Comparison of ENCODE assay signal across 25 cellular contexts in genomic region chr7:63114371-63114985, GRCh38.
"Had no signal": no experiment of that assay in that cellular context is flagged by ENCODE, and none has a peak within 500 bp of the region (broad histone marks: within the 10 kb centered on the region; RNA-seq: fewer than 3 reads in every experiment).

No MANE protein-coding gene starts in this region.

- H3K4me3 ChIP-seq: esophagus squamous epithelium, gastroesophageal sphincter, left ventricle myocardium inferior, lower lobe of right lung, neural progenitor cell, ovary, right atrium auricular region, stomach, vagina had no signal

- H3K9me3 ChIP-seq: ovary, vagina had no signal

- H3K4me1 ChIP-seq: esophagus squamous epithelium, gastroesophageal sphincter, left ventricle myocardium inferior, lower lobe of right lung, neural progenitor cell, right atrium auricular region, stomach, vagina had no signal

- H3K27ac Mint-ChIP-seq: dendritic cell treated with granulocyte-macrophage colony-stimulating factor and Interleukin-4, amounts not matched to agents 40 ng/mL and 50 ng/mL, for 4 days; effector memory CD8-positive, alpha-beta T cell; memory B cell; natural killer cell treated with Interleukin-12 subunit alpha and Interleukin-12 subunit beta and Interleukin-15 and Interleukin-18, amount 100 ng/mL, for 72 hours; neural progenitor cell; stimulated activated effector memory CD8-positive, alpha-beta T cell treated with anti-CD3 and anti-CD28 coated beads, Interleukin-12 subunit alpha, Interleukin-12 subunit beta, amount 100 ng/mL, for 72 hours; type B pancreatic cell had no signal

- H3K4me1 Mint-ChIP-seq: memory B cell; neural progenitor cell; stimulated activated effector memory CD8-positive, alpha-beta T cell treated with anti-CD3 and anti-CD28 coated beads, Interleukin-12 subunit alpha, Interleukin-12 subunit beta, amount 100 ng/mL, for 72 hours had no signal

- H3K36me3 Mint-ChIP-seq: memory B cell; neural progenitor cell; stimulated activated effector memory CD8-positive, alpha-beta T cell treated with anti-CD3 and anti-CD28 coated beads, Interleukin-12 subunit alpha, Interleukin-12 subunit beta, amount 100 ng/mL, for 72 hours had no signal

- H3K27me3 ChIP-seq: esophagus squamous epithelium, neural progenitor cell, ovary, right atrium auricular region, stomach, vagina had no signal

- ATAC-seq: effector memory CD8-positive, alpha-beta T cell; gastroesophageal sphincter; stimulated activated effector memory CD8-positive, alpha-beta T cell treated with anti-CD3 and anti-CD28 coated beads, Interleukin-12 subunit alpha, Interleukin-12 subunit beta, amount 100 ng/mL, for 72 hours had no signal

- H3K27ac ChIP-seq: epithelial cell of prostate, esophagus squamous epithelium, gastroesophageal sphincter, left ventricle myocardium inferior, lower lobe of right lung, neural progenitor cell, ovary, right atrium auricular region, stomach, vagina had no signal

- H3K4me2 ChIP-seq: neural progenitor cell had no signal

- H3K9ac ChIP-seq: neural progenitor cell had no signal

- H3K36me3 ChIP-seq: esophagus squamous epithelium, gastroesophageal sphincter, left ventricle myocardium inferior, lower lobe of right lung, ovary, right atrium auricular region, stomach, vagina had no signal

- H3K4me3 Mint-ChIP-seq: dendritic cell treated with granulocyte-macrophage colony-stimulating factor and Interleukin-4, amounts not matched to agents 40 ng/mL and 50 ng/mL, for 4 days; effector memory CD8-positive, alpha-beta T cell; memory B cell; natural killer cell treated with Interleukin-12 subunit alpha and Interleukin-12 subunit beta and Interleukin-15 and Interleukin-18, amount 100 ng/mL, for 72 hours; neural progenitor cell; stimulated activated effector memory CD8-positive, alpha-beta T cell treated with anti-CD3 and anti-CD28 coated beads, Interleukin-12 subunit alpha, Interleukin-12 subunit beta, amount 100 ng/mL, for 72 hours; type B pancreatic cell had no signal

- H3K27me3 Mint-ChIP-seq: dendritic cell treated with granulocyte-macrophage colony-stimulating factor and Interleukin-4, amounts not matched to agents 40 ng/mL and 50 ng/mL, for 4 days; effector memory CD8-positive, alpha-beta T cell; memory B cell; natural killer cell treated with Interleukin-12 subunit alpha and Interleukin-12 subunit beta and Interleukin-15 and Interleukin-18, amount 100 ng/mL, for 72 hours; type B pancreatic cell had no signal

- DNase-seq: effector memory CD8-positive, alpha-beta T cell; esophagus squamous epithelium; foreskin fibroblast; glutamatergic neuron; islet precursor cell; left ventricle myocardium inferior; lower lobe of right lung; midbrain; nucleus accumbens; stimulated activated CD4-positive, alpha-beta T cell treated with anti-CD3 and anti-CD28 coated beads, Interleukin-4, amount 100 ng/mL, for 1 hour; stimulated activated CD8-positive, alpha-beta memory T cell treated with anti-CD3 and anti-CD28 coated beads, Interleukin-4, amount 100 ng/mL, for 48 hours; stomach; substantia nigra had no signal

- FAIRE-seq: colon had no signal
